14 cellular contexts compared by ENCODE assay signal in the genomic region with DNA sequence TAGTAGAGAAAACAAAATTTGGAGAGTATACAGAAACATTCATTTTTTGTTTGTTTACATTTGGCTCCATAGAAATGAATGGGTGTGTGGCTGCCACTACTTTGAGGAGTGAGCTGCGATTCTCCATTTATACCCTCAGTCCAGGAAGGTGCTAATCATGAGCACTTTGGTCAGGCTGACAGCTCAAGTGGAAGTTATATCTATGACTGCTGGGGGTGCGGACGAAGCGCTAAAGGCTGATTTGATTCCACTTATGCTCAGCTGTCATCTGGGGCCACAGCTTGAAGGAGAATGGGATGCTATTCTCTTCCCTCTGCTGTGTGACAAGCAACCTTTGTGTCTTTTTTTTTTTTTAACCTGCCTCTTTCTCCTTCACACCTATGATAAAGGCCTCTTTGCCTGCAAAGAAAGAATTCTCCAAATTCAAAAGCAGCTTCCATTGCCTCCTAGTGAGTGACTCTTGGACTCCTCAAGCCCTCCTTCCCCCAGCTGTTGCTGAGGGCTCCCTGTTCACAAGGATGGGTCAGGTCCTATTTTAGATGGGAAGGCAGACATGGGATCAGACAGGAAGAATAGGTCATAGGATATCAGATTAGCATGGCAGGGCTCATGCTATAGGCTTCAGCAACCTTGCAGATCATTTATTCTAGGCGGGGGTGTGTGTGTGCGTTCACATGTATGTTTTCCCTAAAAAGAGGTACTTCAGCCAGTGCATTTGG.
DNase-seq lines count a peak whose midpoint lies in the region; ATAC-seq and TF ChIP-seq lines count a peak whose summit lies in the region.
"Had no signal": no experiment of that assay in that cellular context is flagged by ENCODE, and none has a peak within 500 bp of the region (broad histone marks: within the 10 kb centered on the region; RNA-seq: fewer than 3 reads in every experiment).

No MANE protein-coding gene starts in this region.

- H3K27ac Mint-ChIP-seq in stimulated activated memory B cell treated with anti-CD40 and anti-IgM and Interleukin-4, amounts not matched to agents 10 μg/mL and 1 μg/mL and 100 μg/mL, for 72 hours = peak overlapping the region; percentile 23

- H3K4me1 Mint-ChIP-seq in stimulated activated memory B cell treated with anti-CD40 and anti-IgM and Interleukin-4, amounts not matched to agents 10 μg/mL and 1 μg/mL and 100 μg/mL, for 72 hours = peaks cover 63% of the 10 kb centered on the region

- no peak overlapping the region for H3K4me2 ChIP-seq in PC-9

- H3K4me1 ChIP-seq in PC-9 (replicated peaks; ENCODE audit: insufficient read depth) = no peaks in the 10 kb centered on the region; the same call in 1 of the 2 replicates

- no peaks in the 10 kb centered on the region for H3K79me2 ChIP-seq in PC-9 (ENCODE audit: low read depth)

- H3K36me3 ChIP-seq in PC-9 (ENCODE audit: low read depth) = no peaks in the 10 kb centered on the region

- ATAC-seq in left ventricle myocardium superior (peak; percentile 97), HG02970 (IDR thresholded peaks at IDR 0.05; ENCODE audit: low FRiP score, unreplicated experiment) (no peak)
- ATAC-seq in stimulated activated memory B cell treated with anti-CD40 and anti-IgM and Interleukin-4, amounts not matched to agents 10 μg/mL and 1 μg/mL and 100 μg/mL, for 72 hours = no peak

- no peaks in the 10 kb centered on the region for H3K9me2 ChIP-seq in PC-9 (ENCODE audit: insufficient read depth)

- POLR2A ChIA-PET in PC-9 (lab: Charles Lee; ENCODE audit: unreplicated experiment) = no interaction called here

- TF ChIP-seq CTCF in PC-9 (conservative IDR thresholded peaks at IDR 0.05) = no peak

- H3K27ac ChIP-seq in PC-9 = no peak overlapping the region
- H3K27ac ChIP-seq: RWPE1 had no signal

- no peak overlapping the region for H3K4me3 Mint-ChIP-seq in stimulated activated memory B cell treated with anti-CD40 and anti-IgM and Interleukin-4, amounts not matched to agents 10 μg/mL and 1 μg/mL and 100 μg/mL, for 72 hours

- DNase-seq in NCI-H2171 treated with DMSO at 0.1 percent for 48 hours (lab: John Stamatoyannopoulos, UW) = peak; percentile 16
- no peak for DNase-seq in NCI-H2171 (lab: John Stamatoyannopoulos, UW)
- peak; percentile 78 for DNase-seq in NCI-H2227 treated with DMSO at 0.1 percent for 48 hours (lab: John Stamatoyannopoulos, UW)
- DNase-seq in left ventricle myocardium superior = peak; percentile 53
- no peak for DNase-seq in activated naive CD4-positive, alpha-beta T cell treated with Interleukin-2 at 50 U/mL for 16 hours
- no peak for DNase-seq in PC-9
- DNase-seq: C1 segment of cervical spinal cord, KBM-7, NCI-H1048, NCI-H1930, NCI-H510A had no signal

- BruUV-seq in PC-9 (replicated peaks; lab: Mats Ljungman, UMichigan) = no TSS peak

- no peaks in the 10 kb centered on the region for H3K9me3 Mint-ChIP-seq in stimulated activated memory B cell treated with anti-CD40 and anti-IgM and Interleukin-4, amounts not matched to agents 10 μg/mL and 1 μg/mL and 100 μg/mL, for 72 hours

- no peaks in the 10 kb centered on the region for H3K27me3 Mint-ChIP-seq in stimulated activated memory B cell treated with anti-CD40 and anti-IgM and Interleukin-4, amounts not matched to agents 10 μg/mL and 1 μg/mL and 100 μg/mL, for 72 hours

- H2AFZ ChIP-seq in PC-9 = no peak overlapping the region

- H4K20me1 ChIP-seq in PC-9 (ENCODE audit: insufficient read depth) = no peaks in the 10 kb centered on the region

- intact Hi-C loops in left ventricle myocardium superior (cut with micrococcal nuclease) (loop anchor here (10.0 kb wide), 1 partner anchor 198 kb away; a partner anchor contains a TSS), PC-9 (cut with micrococcal nuclease; ENCODE audit: unreplicated experiment) (no loop called here)

- no peaks in the 10 kb centered on the region for H3K27me3 ChIP-seq in PC-9 (ENCODE audit: insufficient read depth, low read depth)

- H3K36me3 Mint-ChIP-seq in stimulated activated memory B cell treated with anti-CD40 and anti-IgM and Interleukin-4, amounts not matched to agents 10 μg/mL and 1 μg/mL and 100 μg/mL, for 72 hours = peaks cover 42% of the 10 kb centered on the region

- H3F3A ChIP-seq in PC-9 (ENCODE audit: insufficient read depth, low read depth) = no peaks in the 10 kb centered on the region; the same call in 1 of the 2 replicates

- no peaks in the 10 kb centered on the region for H3K9me3 ChIP-seq in PC-9 (ENCODE audit: insufficient read depth, low read depth)

- H3K4me3 ChIP-seq in PC-9 = no peak overlapping the region

- CTCF ChIA-PET in PC-9 (lab: Charles Lee) = no interaction called here

Comparison
In these comparisons a context has a peak if more than half of its experiments do, and no peak if none do; other contexts are left out.
1. DNase-seq: peak in NCI-H2171 treated with DMSO at 0.1 percent for 48 hours (single experiment), NCI-H2227 treated with DMSO at 0.1 percent for 48 hours (single experiment) and left ventricle myocardium superior (single experiment); none in NCI-H2171 (single experiment), activated naive CD4-positive, alpha-beta T cell treated with Interleukin-2 at 50 U/mL for 16 hours (single experiment) and PC-9 (0 of 2).